In genomic region chr16:77590707-77591106, GRCh38 we compare ENCODE assay signal across 41 cellular contexts.
"Had no signal": no experiment of that assay in that cellular context is flagged by ENCODE, and none has a peak within 500 bp of the region (broad histone marks: within the 10 kb centered on the region; RNA-seq: fewer than 3 reads in every experiment).

No MANE protein-coding gene starts in this region.

- H3K36me3 Mint-ChIP-seq: activated naive CD4-positive, alpha-beta T cell treated with anti-CD3 and anti-CD28 coated beads, Interleukin-2, amount 10 ng/mL, durations not matched to agents 7 days and 5 days; activated naive CD4-positive, alpha-beta T cell treated with anti-CD3 and anti-CD28 coated beads, Interleukin-2, amount 50 U/mL, for 24 hours; activated naive CD4-positive, alpha-beta T cell treated with anti-CD3 and anti-CD28 coated beads, Interleukin-2, amount 50 U/mL, for 72 hours; activated naive CD8-positive, alpha-beta T cell; activated naive CD8-positive, alpha-beta T cell treated with anti-CD3 and anti-CD28 coated beads for 36 hours; activated naive CD8-positive, alpha-beta T cell treated with anti-CD3 and anti-CD28 coated beads, Interleukin-2, amount 10 ng/mL, durations not matched to agents 7 days and 5 days; brain had no signal

- H3K4me3 ChIP-seq: adrenal gland, ascending aorta, body of pancreas, breast epithelium, cardiac muscle cell had no signal

- H3K27ac ChIP-seq: adrenal gland, ascending aorta, body of pancreas, brain microvascular endothelial cell, breast epithelium, cardiac muscle cell had no signal

- H3K36me3 ChIP-seq: adrenal gland, ascending aorta, brain microvascular endothelial cell, breast epithelium, cardiac muscle cell had no signal

- ATAC-seq: activated naive CD4-positive, alpha-beta T cell treated with anti-CD3 and anti-CD28 coated beads, Interleukin-2, amount 50 U/mL, for 72 hours; activated naive CD8-positive, alpha-beta T cell treated with anti-CD3 and anti-CD28 coated beads, Interleukin-2, amount 50 U/mL, for 24 hours; activated T-cell treated with anti-CD3 and anti-CD28 coated beads, Interleukin-2, amount 50 U/mL, for 4 hours; activated T-cell treated with anti-CD3 and anti-CD28 coated beads, Interleukin-2, amount 50 U/mL, for 72 hours; activated T-helper 17 cell treated with anti-CD3 and anti-CD28 coated beads, Interleukin-2, amount 50 U/mL, for 72 hours; body of pancreas had no signal

- H3K27me3 ChIP-seq: adrenal gland, ascending aorta, body of pancreas, brain microvascular endothelial cell, breast epithelium, cardiac muscle cell had no signal

- H3K27ac Mint-ChIP-seq: activated naive CD4-positive, alpha-beta T cell treated with anti-CD3 and anti-CD28 coated beads for 36 hours; activated naive CD4-positive, alpha-beta T cell treated with anti-CD3 and anti-CD28 coated beads, Interleukin-2, amount 10 ng/mL, durations not matched to agents 7 days and 5 days; activated naive CD4-positive, alpha-beta T cell treated with anti-CD3 and anti-CD28 coated beads, Interleukin-2, amount 50 U/mL, for 24 hours; activated naive CD4-positive, alpha-beta T cell treated with anti-CD3 and anti-CD28 coated beads, Interleukin-2, amount 50 U/mL, for 72 hours; activated naive CD8-positive, alpha-beta T cell; activated naive CD8-positive, alpha-beta T cell treated with anti-CD3 and anti-CD28 coated beads for 36 hours; activated naive CD8-positive, alpha-beta T cell treated with anti-CD3 and anti-CD28 coated beads, Interleukin-2, amount 10 ng/mL, durations not matched to agents 7 days and 5 days; activated naive CD8-positive, alpha-beta T cell treated with anti-CD3 and anti-CD28 coated beads, Interleukin-2, amount 50 U/mL, for 24 hours; activated T-cell treated with anti-CD3 and anti-CD28 coated beads, Interleukin-2, amount 50 U/mL, for 24 hours; activated T-cell treated with anti-CD3 and anti-CD28 coated beads, Interleukin-2, amount 50 U/mL, for 72 hours; activated T-helper 1 cell treated with anti-CD3 and anti-CD28 coated beads, Interleukin-12 subunit alpha, Interleukin-12 subunit beta, Interleukin-2, Interleukin-4 antibody, amounts not matched to agents 30 ng/mL and 10 ng/mL and 1 ng/mL, durations not matched to agents 14 hours and 24 hours and 36 hours; activated T-helper 17 cell treated with anti-CD3 and anti-CD28 coated beads, Interleukin-2, amount 50 U/mL, for 72 hours; activated T-helper 2 cell treated with anti-CD3 and anti-CD28 coated beads, Interferon-gamma antibody, Interleukin-2, Interleukin-4, amounts not matched to agents 10 μg/mL and 5 μg/mL and 100 μg/mL, durations not matched to agents 14 hours and 24 hours and 36 hours had no signal

- H3K9me3 Mint-ChIP-seq: activated naive CD4-positive, alpha-beta T cell treated with anti-CD3 and anti-CD28 coated beads for 36 hours; activated naive CD4-positive, alpha-beta T cell treated with anti-CD3 and anti-CD28 coated beads, Interleukin-2, amount 10 ng/mL, durations not matched to agents 7 days and 5 days; activated naive CD4-positive, alpha-beta T cell treated with anti-CD3 and anti-CD28 coated beads, Interleukin-2, amount 50 U/mL, for 24 hours; activated naive CD4-positive, alpha-beta T cell treated with anti-CD3 and anti-CD28 coated beads, Interleukin-2, amount 50 U/mL, for 72 hours; activated naive CD8-positive, alpha-beta T cell treated with anti-CD3 and anti-CD28 coated beads for 36 hours; activated naive CD8-positive, alpha-beta T cell treated with anti-CD3 and anti-CD28 coated beads, Interleukin-2, amount 10 ng/mL, durations not matched to agents 7 days and 5 days; activated naive CD8-positive, alpha-beta T cell treated with anti-CD3 and anti-CD28 coated beads, Interleukin-2, amount 50 U/mL, for 24 hours; activated T-cell treated with anti-CD3 and anti-CD28 coated beads, Interleukin-2, amount 50 U/mL, for 24 hours; activated T-cell treated with anti-CD3 and anti-CD28 coated beads, Interleukin-2, amount 50 U/mL, for 4 hours; activated T-cell treated with anti-CD3 and anti-CD28 coated beads, Interleukin-2, amount 50 U/mL, for 72 hours; activated T-helper 1 cell treated with anti-CD3 and anti-CD28 coated beads, Interleukin-12 subunit alpha, Interleukin-12 subunit beta, Interleukin-2, Interleukin-4 antibody, amounts not matched to agents 30 ng/mL and 10 ng/mL and 1 ng/mL, durations not matched to agents 14 hours and 24 hours and 36 hours; activated T-helper 17 cell treated with anti-CD3 and anti-CD28 coated beads, Interleukin-2, amount 50 U/mL, for 72 hours; activated T-helper 2 cell treated with anti-CD3 and anti-CD28 coated beads, Interferon-gamma antibody, Interleukin-2, Interleukin-4, amounts not matched to agents 10 μg/mL and 5 μg/mL and 100 μg/mL, durations not matched to agents 14 hours and 24 hours and 36 hours; brain; central memory CD8-positive, alpha-beta T cell had no signal

- DNase-seq: activated effector memory CD4-positive, alpha-beta T cell treated with anti-CD3 and anti-CD28 coated beads, Interleukin-2, amount 50 U/mL, for 16 hours; activated effector memory CD4-positive, alpha-beta T cell treated with Interleukin-2 at 50 U/mL for 16 hours; activated gamma-delta T cell; activated gamma-delta T cell treated with Interleukin-2 at 50 U/mL for 16 hours; activated naive CD4-positive, alpha-beta T cell; activated naive CD4-positive, alpha-beta T cell treated with anti-CD3 and anti-CD28 coated beads for 36 hours; activated naive CD4-positive, alpha-beta T cell treated with anti-CD3 and anti-CD28 coated beads, Interleukin-2, amount 10 ng/mL, durations not matched to agents 7 days and 5 days; activated naive CD4-positive, alpha-beta T cell treated with anti-CD3 and anti-CD28 coated beads, Interleukin-2, amount 50 U/mL, for 16 hours; activated naive CD4-positive, alpha-beta T cell treated with Interleukin-2 at 50 U/mL for 16 hours; activated naive CD8-positive, alpha-beta T cell treated with anti-CD3 and anti-CD28 coated beads for 36 hours; activated naive CD8-positive, alpha-beta T cell treated with anti-CD3 and anti-CD28 coated beads, Interleukin-2, amount 10 ng/mL, durations not matched to agents 7 days and 5 days; activated naive CD8-positive, alpha-beta T cell treated with anti-CD3 and anti-CD28 coated beads, Interleukin-2, amount 50 U/mL, for 24 hours; activated T-cell treated with anti-CD3 and anti-CD28 coated beads for 4 hours; activated T-cell treated with anti-CD3 and anti-CD28 coated beads, Interleukin-2, amount 50 U/mL, for 1 hour; activated T-cell treated with anti-CD3 and anti-CD28 coated beads, Interleukin-2, amount 50 U/mL, for 24 hours; activated T-cell treated with anti-CD3 and anti-CD28 coated beads, Interleukin-2, amount 50 U/mL, for 4 hours; activated T-cell treated with anti-CD3 and anti-CD28 coated beads, Interleukin-2, amount 50 U/mL, for 48 hours; activated T-cell treated with anti-CD3 and anti-CD28 coated beads, Interleukin-2, amount 50 U/mL, for 72 hours; adrenal gland; amniotic stem cell; amygdala; anterior cingulate cortex; aorta; body of pancreas; brain microvascular endothelial cell; caudate nucleus; central memory CD4-positive, alpha-beta T cell; cerebellar nuclear complex had no signal

- H3K4me1 ChIP-seq: adrenal gland, ascending aorta, body of pancreas, breast epithelium had no signal

- FAIRE-seq: astrocyte, bronchial epithelial cell had no signal

- H3K4me3 Mint-ChIP-seq: activated naive CD4-positive, alpha-beta T cell treated with anti-CD3 and anti-CD28 coated beads for 36 hours; activated naive CD4-positive, alpha-beta T cell treated with anti-CD3 and anti-CD28 coated beads, Interleukin-2, amount 10 ng/mL, durations not matched to agents 7 days and 5 days; activated naive CD4-positive, alpha-beta T cell treated with anti-CD3 and anti-CD28 coated beads, Interleukin-2, amount 50 U/mL, for 24 hours; activated naive CD8-positive, alpha-beta T cell; activated naive CD8-positive, alpha-beta T cell treated with anti-CD3 and anti-CD28 coated beads for 36 hours; activated naive CD8-positive, alpha-beta T cell treated with anti-CD3 and anti-CD28 coated beads, Interleukin-2, amount 10 ng/mL, durations not matched to agents 7 days and 5 days; activated naive CD8-positive, alpha-beta T cell treated with anti-CD3 and anti-CD28 coated beads, Interleukin-2, amount 50 U/mL, for 24 hours; activated T-cell treated with anti-CD3 and anti-CD28 coated beads, Interleukin-2, amount 50 U/mL, for 24 hours; activated T-cell treated with anti-CD3 and anti-CD28 coated beads, Interleukin-2, amount 50 U/mL, for 4 hours; activated T-cell treated with anti-CD3 and anti-CD28 coated beads, Interleukin-2, amount 50 U/mL, for 72 hours; activated T-helper 1 cell treated with anti-CD3 and anti-CD28 coated beads, Interleukin-12 subunit alpha, Interleukin-12 subunit beta, Interleukin-2, Interleukin-4 antibody, amounts not matched to agents 30 ng/mL and 10 ng/mL and 1 ng/mL, durations not matched to agents 14 hours and 24 hours and 36 hours; activated T-helper 17 cell treated with anti-CD3 and anti-CD28 coated beads, Interleukin-2, amount 50 U/mL, for 72 hours; brain; central memory CD8-positive, alpha-beta T cell had no signal

- H3K4me1 Mint-ChIP-seq: activated naive CD4-positive, alpha-beta T cell treated with anti-CD3 and anti-CD28 coated beads, Interleukin-2, amount 10 ng/mL, durations not matched to agents 7 days and 5 days; activated naive CD4-positive, alpha-beta T cell treated with anti-CD3 and anti-CD28 coated beads, Interleukin-2, amount 50 U/mL, for 24 hours; activated naive CD8-positive, alpha-beta T cell treated with anti-CD3 and anti-CD28 coated beads for 36 hours; activated naive CD8-positive, alpha-beta T cell treated with anti-CD3 and anti-CD28 coated beads, Interleukin-2, amount 50 U/mL, for 24 hours; activated T-helper 17 cell treated with anti-CD3 and anti-CD28 coated beads, Interleukin-2, amount 50 U/mL, for 72 hours; brain; central memory CD8-positive, alpha-beta T cell had no signal

- H3K9me3 ChIP-seq: adrenal gland, ascending aorta, body of pancreas, breast epithelium had no signal
